ENCODE assay signal across 8 cellular contexts in the genomic region with DNA sequence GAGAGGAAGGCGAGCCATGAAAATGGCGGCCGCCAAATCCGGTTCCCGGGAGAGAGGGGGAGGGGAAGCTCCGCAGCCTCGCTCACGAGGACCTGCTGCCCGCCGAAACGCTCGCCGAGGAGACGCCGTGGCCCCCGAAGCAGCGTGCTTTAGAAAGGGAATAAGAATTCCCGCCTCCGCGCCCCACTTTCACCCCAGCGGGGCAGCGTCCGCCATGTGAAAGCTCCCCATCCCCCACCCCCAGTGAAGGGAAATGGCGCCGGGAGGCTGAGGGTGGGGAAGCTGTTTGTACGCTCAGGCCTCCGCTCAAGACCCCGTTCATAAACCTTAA. TPM values are rescaled to one million over a fixed set of nuclear protein-coding genes. Genes with fewer than 3 reads are reported as not detected.
DNase-seq lines count a peak whose midpoint lies in the region; ATAC-seq and TF ChIP-seq lines count a peak whose summit lies in the region.

No MANE protein-coding gene starts in this region.

- ATAC-seq in HG03460 (IDR thresholded peaks at IDR 0.05; ENCODE audit: unreplicated experiment): peak; percentile 19
- no peak for ATAC-seq in GM18519 (IDR thresholded peaks at IDR 0.05; ENCODE audit: low FRiP score, unreplicated experiment)

- no peak for TF ChIP-seq CTCF in foreskin fibroblast (IDR thresholded peaks at IDR 0.05; ENCODE audit: low read depth, low read length)

- H3K4me3 ChIP-seq in foreskin fibroblast (ENCODE audit: low read depth in 1 of 2, low read length in 2 of 2): peak overlapping the region; percentile 89 to 98

- H3K27ac ChIP-seq in temporal lobe (ENCODE audit: low read depth, low read length): peak overlapping the region; percentile 100

- DNase-seq in GF-D8 (lab: John Stamatoyannopoulos, UW): peak; percentile 42
- DNase-seq in RPMI7951 (ENCODE audit: low read depth): peak; percentile 56
- peak; percentile 92 for DNase-seq in activated effector memory CD4-positive, alpha-beta T cell treated with anti-CD3 and anti-CD28 coated beads, Interleukin-2, amount 50 U/mL, for 16 hours
- DNase-seq in foreskin fibroblast: peak in 1 of 2 donors; percentile 68
- DNase-seq in occipital lobe (lab: John Stamatoyannopoulos, UW): peak; percentile 56

RNA-seq across cellular contexts. Expression of a gene that starts 0.5 kb away (rescaled TPM):
- 253 and 254 TPM in 2 replicates for total RNA-seq in RPMI7951 (2014; rRNA removed; shearing (Covaris generic))
- 146 TPM for total RNA-seq in occipital lobe
- total RNA-seq in temporal lobe: 273 TPM

RNA-seq across cellular contexts. Expression of a gene that starts 1.5 kb away (rescaled TPM):
- 403 and 427 TPM in 2 replicates for total RNA-seq in RPMI7951 (2014; rRNA removed; shearing (Covaris generic))
- total RNA-seq in occipital lobe: 201 TPM
- total RNA-seq in temporal lobe: 166 TPM

RNA-seq across cellular contexts. Expression of a gene that starts 48.1 kb away (rescaled TPM):
- 53.7 and 60.3 TPM in 2 replicates for total RNA-seq in RPMI7951 (2014; rRNA removed; shearing (Covaris generic))
- total RNA-seq in occipital lobe (19.2 TPM), temporal lobe (13.3 TPM)
